8 cellular contexts compared by ENCODE assay signal in genomic region chr10:22228167-22228938, GRCh38. TPM values are rescaled to one million over a fixed set of nuclear protein-coding genes. Genes with fewer than 3 reads are reported as not detected.
A peak's percentile ranks its signal among the peaks of the same experiment; 100 is the strongest.
DNase-seq lines count a peak whose midpoint lies in the region; ATAC-seq, FAIRE-seq and TF ChIP-seq lines count a peak whose summit lies in the region.

No MANE protein-coding gene starts in this region.

- H3K27ac Mint-ChIP-seq in activated T-cell treated with anti-CD3 and anti-CD28 coated beads, Interleukin-2, amount 50 U/mL, for 72 hours = peak overlapping the region; percentile 73
- no peak overlapping the region for H3K27ac Mint-ChIP-seq in astrocyte (ENCODE audit: unreplicated experiment)

- peak overlapping the region; percentile 80 for H2AFZ ChIP-seq in astrocyte (ENCODE audit: low read depth, low read length)

- H3K9ac ChIP-seq in astrocyte (ENCODE audit: low read length) = peak overlapping the region; percentile 73

- ATAC-seq in activated T-cell treated with anti-CD3 and anti-CD28 coated beads, Interleukin-2, amount 50 U/mL, for 72 hours (replicated peaks in 1 of 2) = no peak
- ATAC-seq in GM18861 (IDR thresholded peaks at IDR 0.05; ENCODE audit: unreplicated experiment) = no peak

- peaks cover 0 to 3% of the 10 kb centered on the region in 2 donors for H3K36me3 Mint-ChIP-seq in activated T-cell treated with anti-CD3 and anti-CD28 coated beads, Interleukin-2, amount 50 U/mL, for 72 hours (ENCODE audit: insufficient read depth in 2 of 2)
- no peaks in the 10 kb centered on the region for H3K36me3 Mint-ChIP-seq in astrocyte (ENCODE audit: low read depth, unreplicated experiment)

- no peaks in the 10 kb centered on the region for H4K20me1 ChIP-seq in astrocyte (ENCODE audit: insufficient read depth, low read length)

- 46 to 47% methylated on average over 9 of the region's 9 CpGs for WGBS in lower leg skin, 2 donors
- WGBS in transverse colon (ENCODE audit: low coverage in 1 of 2), 2 donors = 43 to 47% methylated on average over 7 to 9 of the region's 9 CpGs

- no peaks in the 10 kb centered on the region for H3K27me3 ChIP-seq in astrocyte (ENCODE audit: insufficient read depth, low read length)
- peaks cover 5% of the 10 kb centered on the region for H3K27me3 ChIP-seq in transverse colon

- no peaks in the 10 kb centered on the region for H3K79me2 ChIP-seq in astrocyte (ENCODE audit: insufficient read depth, low read length)

- no peaks in the 10 kb centered on the region for H3K36me3 ChIP-seq in astrocyte (ENCODE audit: insufficient read depth, low read length)
- no peaks in the 10 kb centered on the region for H3K36me3 ChIP-seq in transverse colon

- no peak for TF ChIP-seq POLR2A in lower leg skin (IDR thresholded peaks at IDR 0.05)
- TF ChIP-seq POLR2A in transverse colon (IDR thresholded peaks at IDR 0.05) = no peak

- peak overlapping the region; percentile 92 for H3K4me2 ChIP-seq in astrocyte (ENCODE audit: low read length)

- H3K27ac ChIP-seq in astrocyte (ENCODE audit: low read depth, low read length) (peak overlapping the region; percentile 72), transverse colon (peak overlapping the region; percentile 89 to 95 (median 91))

- no peak for FAIRE-seq in astrocyte (lab: Jason Lieb, UNC)

- peak overlapping the region; percentile 71 to 90 for H3K4me3 Mint-ChIP-seq in activated T-cell treated with anti-CD3 and anti-CD28 coated beads, Interleukin-2, amount 50 U/mL, for 72 hours
- H3K4me3 Mint-ChIP-seq in astrocyte (ENCODE audit: unreplicated experiment) = peak overlapping the region; percentile 84

- TF ChIP-seq CTCF in astrocyte (IDR thresholded peaks at IDR 0.05; ENCODE audit: insufficient read depth, low read depth, low read length) (no peak), lower leg skin (IDR thresholded peaks at IDR 0.05) (no peak), transverse colon (IDR thresholded peaks at IDR 0.05) (no peak)

- DNase-seq in activated T-cell treated with anti-CD3 and anti-CD28 coated beads, Interleukin-2, amount 50 U/mL, for 72 hours = no peak
- no peak for DNase-seq in activated T-cell treated with anti-CD3 and anti-CD28 coated beads, Interleukin-2, amount 50 U/mL, for 48 hours
- DNase-seq in astrocyte (ENCODE audit: low read depth) = no peak
- no peak for DNase-seq in lower leg skin (ENCODE audit: low spot score in 2 of 2)
- DNase-seq in transverse colon = no peak
- DNase-seq in HuH-7.5 (ENCODE audit: low spot score) = no peak
- no peak for DNase-seq in kidney tubule cell (ENCODE audit: low spot score)

- H3K9me3 ChIP-seq in astrocyte (ENCODE audit: insufficient read depth, low read depth, low read length) (no peaks in the 10 kb centered on the region), transverse colon (no peaks in the 10 kb centered on the region)

- intact Hi-C loops in lower leg skin (cut with DNase I; ENCODE audit: low total_unique reads) = no loop called here
- intact Hi-C loops in transverse colon (cut with DNase I; ENCODE audit: low total_unique reads) = no loop called here

- no peaks in the 10 kb centered on the region for H3K9me3 Mint-ChIP-seq in activated T-cell treated with anti-CD3 and anti-CD28 coated beads, Interleukin-2, amount 50 U/mL, for 72 hours
- H3K9me3 Mint-ChIP-seq in astrocyte (ENCODE audit: unreplicated experiment) = no peaks in the 10 kb centered on the region

- H3K4me3 ChIP-seq in astrocyte (ENCODE audit: insufficient read depth, low read depth, low read length) = peak overlapping the region; percentile 80
- peak overlapping the region; percentile 55 for H3K4me3 ChIP-seq in lower leg skin (ENCODE audit: low read depth, poor library complexity, severe bottlenecking)
- peak overlapping the region; percentile 66 to 95 (median 80) for H3K4me3 ChIP-seq in transverse colon

- in situ Hi-C loops in transverse colon (cut with MboI; ENCODE audit: low pct_ligation_motif_present in 1 of 4, low pct_unique_long_range_greater_than_20kb in 1 of 4, low sequenced_read_pairs in 3 of 4) = loop anchor here in 1 of 4 donors (10.0 kb wide), 1 partner anchor 224 kb away; the partner anchor contains the start of gene DNAJC1

- no peaks in the 10 kb centered on the region for H3K4me1 ChIP-seq in astrocyte (ENCODE audit: insufficient read depth, low read length)
- H3K4me1 ChIP-seq in transverse colon = peaks cover 0 to 16% (median 5%) of the 10 kb centered on the region in 4 donors

- H3K27me3 Mint-ChIP-seq in activated T-cell treated with anti-CD3 and anti-CD28 coated beads, Interleukin-2, amount 50 U/mL, for 72 hours (ENCODE audit: low read depth) = no peaks in the 10 kb centered on the region
- peaks cover 1% of the 10 kb centered on the region for H3K27me3 Mint-ChIP-seq in astrocyte (ENCODE audit: low read depth, unreplicated experiment)

- TF ChIP-seq EP300 in transverse colon (IDR thresholded peaks at IDR 0.05; ENCODE audit: low read depth) = no peak

- H3K4me1 Mint-ChIP-seq in activated T-cell treated with anti-CD3 and anti-CD28 coated beads, Interleukin-2, amount 50 U/mL, for 72 hours (ENCODE audit: low read depth) = peaks cover 22% of the 10 kb centered on the region
- H3K4me1 Mint-ChIP-seq in astrocyte (ENCODE audit: low read depth, unreplicated experiment) = no peaks in the 10 kb centered on the region

RNA-seq across cellular contexts. Expression of gene EBLN1, which starts 10.5 kb away (rescaled TPM):
- total RNA-seq in activated T-cell treated with anti-CD3 and anti-CD28 coated beads, Interleukin-2, amount 50 U/mL, for 72 hours = not detected
- not detected in 2 replicates for total RNA-seq in astrocyte
- not detected for total RNA-seq in lower leg skin
- not detected for total RNA-seq in transverse colon
